ENCODE assay signal across 1 cellular context in genomic region chr16:478285-478684, GRCh38.
TF ChIP-seq lines count a peak whose summit lies in the region.

No MANE protein-coding gene starts in this region.

TF ChIP-seq in HepG2, 621 proteins besides CTCF, POLR2A, EP300 and RAD21:
- TF ChIP-seq ZBTB33 (CRISPR knock-in tag; IDR thresholded peaks at IDR 0.05), result peak; percentile 94
- TF ChIP-seq ZBTB38 (CRISPR knock-in tag; IDR thresholded peaks at IDR 0.05), result peak; percentile 84
- peak; percentile 52 for TF ChIP-seq HNF4A (CRISPR knock-in tag; IDR thresholded peaks at IDR 0.05)
- TF ChIP-seq ZNF629 (CRISPR knock-in tag; conservative IDR thresholded peaks at IDR 0.05), result 0 out of 2 replicates have a peak, but pooled peaks have one; percentile 22
